ENCODE assay signal across 9 cellular contexts in genomic region chr12:73067616-73068015, GRCh38.
"Had no signal": no experiment of that assay in that cellular context is flagged by ENCODE, and none has a peak within 500 bp of the region (broad histone marks: within the 10 kb centered on the region; RNA-seq: fewer than 3 reads in every experiment).

No MANE protein-coding gene starts in this region.

- H3K27me3 Mint-ChIP-seq: IgD-negative memory B cell had no signal

- H3K9ac ChIP-seq: GM23248 had no signal

- DNase-seq: GM23248, GOT3, H9, HCEC 1CT, KBM-7 had no signal

- H3K27ac ChIP-seq: GM23248, HL-60 had no signal

- H2AFZ ChIP-seq: GM23248 had no signal

- H3K36me3 Mint-ChIP-seq: IgD-negative memory B cell had no signal

- ATAC-seq: HepG2 had no signal

- H3K4me3 ChIP-seq: GM23248 had no signal

- FAIRE-seq: H54, HepG2 had no signal

- H3K27ac Mint-ChIP-seq: H9, IgD-negative memory B cell had no signal

- H3K4me3 Mint-ChIP-seq: H9, IgD-negative memory B cell had no signal
